Comparison of ENCODE assay signal across 37 cellular contexts in the genomic region with DNA sequence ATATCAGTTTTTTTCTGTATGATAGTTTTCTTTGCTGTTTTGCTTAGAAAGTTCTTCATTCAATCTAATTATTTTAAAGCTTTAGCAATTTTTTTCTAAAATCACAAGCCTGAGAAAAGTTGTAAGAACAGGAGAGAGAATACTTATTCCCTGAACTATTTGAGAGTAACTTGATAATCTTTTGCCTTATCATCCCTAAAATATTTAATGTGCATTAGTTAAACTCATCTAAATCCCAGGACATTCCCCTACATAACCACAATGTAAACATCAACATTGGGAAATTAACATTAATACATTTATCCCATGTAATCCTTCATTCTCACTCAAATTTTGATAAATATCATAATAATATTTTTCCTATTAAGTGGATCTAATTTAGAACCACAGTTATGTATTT.
"Had no signal": no experiment of that assay in that cellular context is flagged by ENCODE, and none has a peak within 500 bp of the region (broad histone marks: within the 10 kb centered on the region; RNA-seq: fewer than 3 reads in every experiment).

No MANE protein-coding gene starts in this region.

- H3K4me3 ChIP-seq: adrenal gland, ascending aorta, body of pancreas, breast epithelium, cardiac muscle cell had no signal

- H3K27ac ChIP-seq: adrenal gland, ascending aorta, body of pancreas, brain microvascular endothelial cell, breast epithelium, cardiac muscle cell had no signal

- H3K4me3 Mint-ChIP-seq: activated naive CD4-positive, alpha-beta T cell treated with anti-CD3 and anti-CD28 coated beads for 36 hours; activated naive CD4-positive, alpha-beta T cell treated with anti-CD3 and anti-CD28 coated beads, Interleukin-2, amount 10 ng/mL, durations not matched to agents 7 days and 5 days; activated naive CD4-positive, alpha-beta T cell treated with anti-CD3 and anti-CD28 coated beads, Interleukin-2, amount 50 U/mL, for 24 hours; activated naive CD8-positive, alpha-beta T cell; activated naive CD8-positive, alpha-beta T cell treated with anti-CD3 and anti-CD28 coated beads for 36 hours; activated naive CD8-positive, alpha-beta T cell treated with anti-CD3 and anti-CD28 coated beads, Interleukin-2, amount 10 ng/mL, durations not matched to agents 7 days and 5 days; activated naive CD8-positive, alpha-beta T cell treated with anti-CD3 and anti-CD28 coated beads, Interleukin-2, amount 50 U/mL, for 24 hours; activated T-cell treated with anti-CD3 and anti-CD28 coated beads, Interleukin-2, amount 50 U/mL, for 24 hours; activated T-cell treated with anti-CD3 and anti-CD28 coated beads, Interleukin-2, amount 50 U/mL, for 4 hours; activated T-cell treated with anti-CD3 and anti-CD28 coated beads, Interleukin-2, amount 50 U/mL, for 72 hours; activated T-helper 1 cell treated with anti-CD3 and anti-CD28 coated beads, Interleukin-12 subunit alpha, Interleukin-12 subunit beta, Interleukin-2, Interleukin-4 antibody, amounts not matched to agents 30 ng/mL and 10 ng/mL and 1 ng/mL, durations not matched to agents 14 hours and 24 hours and 36 hours; activated T-helper 17 cell treated with anti-CD3 and anti-CD28 coated beads, Interleukin-2, amount 50 U/mL, for 72 hours; brain; central memory CD8-positive, alpha-beta T cell had no signal

- H3K4me1 Mint-ChIP-seq: activated naive CD4-positive, alpha-beta T cell treated with anti-CD3 and anti-CD28 coated beads, Interleukin-2, amount 10 ng/mL, durations not matched to agents 7 days and 5 days; activated naive CD4-positive, alpha-beta T cell treated with anti-CD3 and anti-CD28 coated beads, Interleukin-2, amount 50 U/mL, for 24 hours; activated naive CD8-positive, alpha-beta T cell treated with anti-CD3 and anti-CD28 coated beads for 36 hours; activated naive CD8-positive, alpha-beta T cell treated with anti-CD3 and anti-CD28 coated beads, Interleukin-2, amount 10 ng/mL, durations not matched to agents 7 days and 5 days; activated naive CD8-positive, alpha-beta T cell treated with anti-CD3 and anti-CD28 coated beads, Interleukin-2, amount 50 U/mL, for 24 hours; activated T-helper 17 cell treated with anti-CD3 and anti-CD28 coated beads, Interleukin-2, amount 50 U/mL, for 72 hours; brain; central memory CD8-positive, alpha-beta T cell had no signal

- ATAC-seq: activated naive CD4-positive, alpha-beta T cell treated with anti-CD3 and anti-CD28 coated beads, Interleukin-2, amount 50 U/mL, for 72 hours; activated naive CD8-positive, alpha-beta T cell treated with anti-CD3 and anti-CD28 coated beads, Interleukin-2, amount 50 U/mL, for 24 hours; activated T-cell treated with anti-CD3 and anti-CD28 coated beads, Interleukin-2, amount 50 U/mL, for 4 hours; activated T-cell treated with anti-CD3 and anti-CD28 coated beads, Interleukin-2, amount 50 U/mL, for 72 hours; activated T-helper 17 cell treated with anti-CD3 and anti-CD28 coated beads, Interleukin-2, amount 50 U/mL, for 72 hours; body of pancreas had no signal

- H3K36me3 Mint-ChIP-seq: activated naive CD4-positive, alpha-beta T cell treated with anti-CD3 and anti-CD28 coated beads, Interleukin-2, amount 10 ng/mL, durations not matched to agents 7 days and 5 days; activated naive CD4-positive, alpha-beta T cell treated with anti-CD3 and anti-CD28 coated beads, Interleukin-2, amount 50 U/mL, for 24 hours; activated naive CD4-positive, alpha-beta T cell treated with anti-CD3 and anti-CD28 coated beads, Interleukin-2, amount 50 U/mL, for 72 hours; activated naive CD8-positive, alpha-beta T cell; activated naive CD8-positive, alpha-beta T cell treated with anti-CD3 and anti-CD28 coated beads for 36 hours; activated naive CD8-positive, alpha-beta T cell treated with anti-CD3 and anti-CD28 coated beads, Interleukin-2, amount 10 ng/mL, durations not matched to agents 7 days and 5 days; brain had no signal

- DNase-seq: activated effector memory CD4-positive, alpha-beta T cell treated with anti-CD3 and anti-CD28 coated beads, Interleukin-2, amount 50 U/mL, for 16 hours; activated effector memory CD4-positive, alpha-beta T cell treated with Interleukin-2 at 50 U/mL for 16 hours; activated gamma-delta T cell; activated gamma-delta T cell treated with Interleukin-2 at 50 U/mL for 16 hours; activated naive CD4-positive, alpha-beta T cell; activated naive CD4-positive, alpha-beta T cell treated with anti-CD3 and anti-CD28 coated beads for 36 hours; activated naive CD4-positive, alpha-beta T cell treated with anti-CD3 and anti-CD28 coated beads, Interleukin-2, amount 10 ng/mL, durations not matched to agents 7 days and 5 days; activated naive CD4-positive, alpha-beta T cell treated with anti-CD3 and anti-CD28 coated beads, Interleukin-2, amount 50 U/mL, for 16 hours; activated naive CD4-positive, alpha-beta T cell treated with Interleukin-2 at 50 U/mL for 16 hours; activated naive CD8-positive, alpha-beta T cell treated with anti-CD3 and anti-CD28 coated beads for 36 hours; activated naive CD8-positive, alpha-beta T cell treated with anti-CD3 and anti-CD28 coated beads, Interleukin-2, amount 10 ng/mL, durations not matched to agents 7 days and 5 days; activated naive CD8-positive, alpha-beta T cell treated with anti-CD3 and anti-CD28 coated beads, Interleukin-2, amount 50 U/mL, for 24 hours; activated T-cell treated with anti-CD3 and anti-CD28 coated beads, Interleukin-2, amount 50 U/mL, for 24 hours; activated T-cell treated with anti-CD3 and anti-CD28 coated beads, Interleukin-2, amount 50 U/mL, for 4 hours; activated T-cell treated with anti-CD3 and anti-CD28 coated beads, Interleukin-2, amount 50 U/mL, for 48 hours; activated T-cell treated with anti-CD3 and anti-CD28 coated beads, Interleukin-2, amount 50 U/mL, for 72 hours; adrenal gland; amniotic stem cell; amygdala; anterior cingulate cortex; aorta; body of pancreas; brain microvascular endothelial cell; caudate nucleus; central memory CD4-positive, alpha-beta T cell; cerebellar nuclear complex had no signal

- H3K27me3 Mint-ChIP-seq: activated naive CD4-positive, alpha-beta T cell treated with anti-CD3 and anti-CD28 coated beads, Interleukin-2, amount 10 ng/mL, durations not matched to agents 7 days and 5 days; activated naive CD4-positive, alpha-beta T cell treated with anti-CD3 and anti-CD28 coated beads, Interleukin-2, amount 50 U/mL, for 24 hours; activated naive CD8-positive, alpha-beta T cell treated with anti-CD3 and anti-CD28 coated beads, Interleukin-2, amount 50 U/mL, for 24 hours; activated T-cell treated with anti-CD3 and anti-CD28 coated beads, Interleukin-2, amount 50 U/mL, for 24 hours; central memory CD8-positive, alpha-beta T cell had no signal

- H3K36me3 ChIP-seq: adrenal gland, ascending aorta, brain microvascular endothelial cell, cardiac muscle cell had no signal

- H3K4me1 ChIP-seq: adrenal gland, ascending aorta, body of pancreas, breast epithelium had no signal

- H3K9me3 ChIP-seq: adrenal gland, ascending aorta, body of pancreas had no signal

- H3K9me3 Mint-ChIP-seq: activated naive CD4-positive, alpha-beta T cell treated with anti-CD3 and anti-CD28 coated beads, Interleukin-2, amount 10 ng/mL, durations not matched to agents 7 days and 5 days; activated naive CD4-positive, alpha-beta T cell treated with anti-CD3 and anti-CD28 coated beads, Interleukin-2, amount 50 U/mL, for 24 hours; activated naive CD8-positive, alpha-beta T cell treated with anti-CD3 and anti-CD28 coated beads, Interleukin-2, amount 10 ng/mL, durations not matched to agents 7 days and 5 days; activated T-cell treated with anti-CD3 and anti-CD28 coated beads, Interleukin-2, amount 50 U/mL, for 24 hours; activated T-helper 1 cell treated with anti-CD3 and anti-CD28 coated beads, Interleukin-12 subunit alpha, Interleukin-12 subunit beta, Interleukin-2, Interleukin-4 antibody, amounts not matched to agents 30 ng/mL and 10 ng/mL and 1 ng/mL, durations not matched to agents 14 hours and 24 hours and 36 hours; activated T-helper 17 cell treated with anti-CD3 and anti-CD28 coated beads, Interleukin-2, amount 50 U/mL, for 72 hours; activated T-helper 2 cell treated with anti-CD3 and anti-CD28 coated beads, Interferon-gamma antibody, Interleukin-2, Interleukin-4, amounts not matched to agents 10 μg/mL and 5 μg/mL and 100 μg/mL, durations not matched to agents 14 hours and 24 hours and 36 hours had no signal

- H3K27ac Mint-ChIP-seq: activated naive CD4-positive, alpha-beta T cell treated with anti-CD3 and anti-CD28 coated beads for 36 hours; activated naive CD4-positive, alpha-beta T cell treated with anti-CD3 and anti-CD28 coated beads, Interleukin-2, amount 10 ng/mL, durations not matched to agents 7 days and 5 days; activated naive CD4-positive, alpha-beta T cell treated with anti-CD3 and anti-CD28 coated beads, Interleukin-2, amount 50 U/mL, for 24 hours; activated naive CD4-positive, alpha-beta T cell treated with anti-CD3 and anti-CD28 coated beads, Interleukin-2, amount 50 U/mL, for 72 hours; activated naive CD8-positive, alpha-beta T cell; activated naive CD8-positive, alpha-beta T cell treated with anti-CD3 and anti-CD28 coated beads for 36 hours; activated naive CD8-positive, alpha-beta T cell treated with anti-CD3 and anti-CD28 coated beads, Interleukin-2, amount 10 ng/mL, durations not matched to agents 7 days and 5 days; activated naive CD8-positive, alpha-beta T cell treated with anti-CD3 and anti-CD28 coated beads, Interleukin-2, amount 50 U/mL, for 24 hours; activated T-cell treated with anti-CD3 and anti-CD28 coated beads, Interleukin-2, amount 50 U/mL, for 24 hours; activated T-cell treated with anti-CD3 and anti-CD28 coated beads, Interleukin-2, amount 50 U/mL, for 72 hours; activated T-helper 1 cell treated with anti-CD3 and anti-CD28 coated beads, Interleukin-12 subunit alpha, Interleukin-12 subunit beta, Interleukin-2, Interleukin-4 antibody, amounts not matched to agents 30 ng/mL and 10 ng/mL and 1 ng/mL, durations not matched to agents 14 hours and 24 hours and 36 hours; activated T-helper 17 cell treated with anti-CD3 and anti-CD28 coated beads, Interleukin-2, amount 50 U/mL, for 72 hours; activated T-helper 2 cell treated with anti-CD3 and anti-CD28 coated beads, Interferon-gamma antibody, Interleukin-2, Interleukin-4, amounts not matched to agents 10 μg/mL and 5 μg/mL and 100 μg/mL, durations not matched to agents 14 hours and 24 hours and 36 hours; brain had no signal

- H3K27me3 ChIP-seq: adrenal gland, ascending aorta, body of pancreas, brain microvascular endothelial cell, breast epithelium, cardiac muscle cell had no signal
